17 cellular contexts compared by ENCODE assay signal in the genomic region with DNA sequence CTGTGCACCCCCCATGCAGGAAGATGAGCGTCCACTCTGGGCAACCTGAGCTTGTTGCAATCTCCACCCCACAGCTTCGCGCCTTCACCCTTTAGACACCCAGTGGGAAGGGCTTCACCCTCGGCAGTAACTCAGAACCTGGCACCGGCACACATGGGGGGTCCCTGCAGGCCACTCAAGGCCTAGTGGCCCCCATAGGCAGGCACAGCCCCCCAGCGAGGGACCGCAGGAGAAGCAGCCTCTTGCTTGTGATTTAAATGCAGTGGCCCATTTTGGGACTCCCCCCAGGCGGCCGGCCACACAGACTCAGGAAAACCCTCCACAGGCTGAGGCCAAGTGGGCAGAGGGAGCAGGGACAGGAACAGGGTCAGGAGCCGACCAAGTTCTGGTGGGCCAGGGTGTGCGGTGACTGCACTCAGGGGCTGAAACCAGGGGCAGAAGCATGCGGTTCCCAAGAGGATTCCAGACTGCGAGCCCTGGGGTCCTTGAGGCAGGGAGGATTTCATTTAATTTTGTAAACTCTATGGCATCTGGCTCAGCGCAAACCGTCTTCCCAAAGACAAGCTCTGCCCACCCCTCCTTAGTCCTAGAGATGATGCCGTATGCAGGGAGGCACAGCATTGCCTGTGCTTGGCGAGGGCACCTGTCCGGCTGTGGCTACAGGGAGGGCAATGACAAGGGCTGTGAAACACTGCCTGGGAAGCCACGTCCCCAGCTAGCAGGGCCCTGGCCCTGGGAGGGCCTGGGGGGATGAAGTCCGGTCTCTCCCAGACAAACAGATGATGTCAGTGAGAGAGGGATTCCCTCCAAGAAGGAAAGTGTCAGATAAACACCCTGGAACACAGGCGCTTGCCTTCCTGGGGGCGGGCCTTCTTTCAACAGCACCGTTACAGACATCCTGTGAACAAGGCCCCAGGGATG. TPM values are rescaled to one million over a fixed set of nuclear protein-coding genes. Genes with fewer than 3 reads are reported as not detected.
DNase-seq lines count a peak whose midpoint lies in the region; ATAC-seq and TF ChIP-seq lines count a peak whose summit lies in the region.
"Had no signal": no experiment of that assay in that cellular context is flagged by ENCODE, and none has a peak within 500 bp of the region (broad histone marks: within the 10 kb centered on the region; RNA-seq: fewer than 3 reads in every experiment).

No MANE protein-coding gene starts in this region.

- peaks cover 0 to 8% (median 6%) of the 10 kb centered on the region in 3 donors for H3K27me3 Mint-ChIP-seq in immature natural killer cell (ENCODE audit: low read depth in 3 of 3)

- no peak overlapping the region for H3K27ac Mint-ChIP-seq in immature natural killer cell
- H3K27ac Mint-ChIP-seq: activated naive CD4-positive, alpha-beta T cell treated with anti-CD3 and anti-CD28 coated beads, Interleukin-2, amount 10 ng/mL, durations not matched to agents 7 days and 5 days had no signal

- no peaks in the 10 kb centered on the region for H3K9me3 Mint-ChIP-seq in immature natural killer cell
- H3K9me3 Mint-ChIP-seq: activated naive CD4-positive, alpha-beta T cell treated with anti-CD3 and anti-CD28 coated beads, Interleukin-2, amount 10 ng/mL, durations not matched to agents 7 days and 5 days had no signal

- H3K4me3 ChIP-seq in fibroblast of pulmonary artery (replicated peaks; ENCODE audit: low read depth, low read length) (no peak overlapping the region), mesodermal cell (ENCODE audit: extremely low read depth, insufficient read depth, low read length, poor library complexity, severe bottlenecking) (no peak overlapping the region)
- H3K4me3 ChIP-seq: lung, ovary had no signal

- H3K36me3 ChIP-seq in mesodermal cell (ENCODE audit: control insufficient read depth, insufficient read depth, low read length), result no peaks in the 10 kb centered on the region
- H3K36me3 ChIP-seq: ovary had no signal

- H3K9me3 ChIP-seq in mesodermal cell (ENCODE audit: control insufficient read depth, low read length), result no peaks in the 10 kb centered on the region
- H3K9me3 ChIP-seq: ovary had no signal

- DNase-seq in ELF-1 (ENCODE audit: low read depth, low spot score) (peak; percentile 90), HuH-7.5 (ENCODE audit: low spot score) (peak; percentile 63), fibroblast of pulmonary artery (ENCODE audit: low read depth) (peak; percentile 4), immature natural killer cell (no peak), posterior cingulate gyrus (no peak)
- DNase-seq: activated CD4-positive, alpha-beta T cell treated with anti-CD3 and anti-CD28 coated beads, Interleukin-2, amount 50 U/mL, for 1 hour; activated naive CD4-positive, alpha-beta T cell treated with anti-CD3 and anti-CD28 coated beads, Interleukin-2, amount 10 ng/mL, durations not matched to agents 7 days and 5 days; activated T-cell treated with anti-CD3 and anti-CD28 coated beads for 4 hours; Karpas-422; NCI-H1092 treated with DMSO at 0.1 percent for 48 hours; ovary; small intestine; stimulated activated CD4-positive, alpha-beta T cell treated with anti-CD3 and anti-CD28 coated beads, Interleukin-4, amount 100 ng/mL, for 4 hours had no signal

- H3K36me3 Mint-ChIP-seq in immature natural killer cell, result no peaks in the 10 kb centered on the region
- H3K36me3 Mint-ChIP-seq: activated naive CD4-positive, alpha-beta T cell treated with anti-CD3 and anti-CD28 coated beads, Interleukin-2, amount 10 ng/mL, durations not matched to agents 7 days and 5 days had no signal

- TF ChIP-seq CTCF in fibroblast of pulmonary artery (IDR thresholded peaks at IDR 0.05; ENCODE audit: low read length, missing control alignments), result no peak

- intact Hi-C loops in posterior cingulate gyrus (cut with DNase I), result no loop called here

- H3K4me3 Mint-ChIP-seq in immature natural killer cell, result no peak overlapping the region
- H3K4me3 Mint-ChIP-seq: activated naive CD4-positive, alpha-beta T cell treated with anti-CD3 and anti-CD28 coated beads, Interleukin-2, amount 10 ng/mL, durations not matched to agents 7 days and 5 days had no signal

- 78 to 81% methylated on average over 18 of the region's 23 CpGs for WGBS in mesodermal cell (ENCODE audit: insufficient coverage in 2 of 2), 2 experiments

- H3K4me1 ChIP-seq in mesodermal cell (ENCODE audit: control insufficient read depth, insufficient read depth, low read length, poor library complexity, severe bottlenecking), result peaks cover 13% of the 10 kb centered on the region

- H3K27ac ChIP-seq in mesodermal cell (ENCODE audit: low read depth, low read length, severe bottlenecking), result peak overlapping the region; percentile 45
- H3K27ac ChIP-seq: epithelial cell of prostate, ovary had no signal

- H3K4me1 Mint-ChIP-seq in immature natural killer cell, result no peaks in the 10 kb centered on the region
- H3K4me1 Mint-ChIP-seq: activated naive CD4-positive, alpha-beta T cell treated with anti-CD3 and anti-CD28 coated beads, Interleukin-2, amount 10 ng/mL, durations not matched to agents 7 days and 5 days had no signal

- ATAC-seq in GM21737 (IDR thresholded peaks at IDR 0.05; ENCODE audit: unreplicated experiment), result no peak

RNA-seq across cellular contexts. Expression of a gene that starts 52.9 kb away (rescaled TPM):
- not detected for polyA plus RNA-seq in mesodermal cell (2013, experiment 1 of 2)
- polyA plus RNA-seq in mesodermal cell (2013, experiment 2 of 2), result not detected
- polyA plus RNA-seq in immature natural killer cell, result not detected
- polyA plus RNA-seq: ovary, small intestine had no signal

Comparison
In these comparisons a context has a peak if more than half of its experiments do, and no peak if none do; other contexts are left out.
1. DNase-seq: peak in ELF-1 (single experiment), HuH-7.5 (single experiment) and fibroblast of pulmonary artery (single experiment); none in immature natural killer cell (0 of 3) and posterior cingulate gyrus (0 of 10).